ENCODE assay signal across 1 cellular context in the genomic region with DNA sequence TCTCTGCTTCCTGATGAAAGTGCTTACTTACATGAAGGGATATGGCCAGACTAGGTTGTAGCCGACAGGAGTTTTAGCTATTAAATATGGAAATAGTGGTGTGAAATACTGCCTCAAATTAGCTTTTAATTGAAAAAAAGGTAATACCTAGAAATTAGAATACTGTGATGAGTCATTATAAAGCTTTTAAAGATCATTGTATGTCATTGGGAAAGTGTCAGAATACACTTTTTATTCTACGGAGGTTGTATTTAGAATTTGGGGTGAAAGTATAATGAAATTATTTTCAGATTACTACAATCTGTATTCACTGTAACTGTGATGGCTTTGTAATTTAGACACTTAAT.
TF ChIP-seq lines count a peak whose summit lies in the region.

No MANE protein-coding gene starts in this region.

TF ChIP-seq in K562, 482 proteins besides CTCF, POLR2A, EP300 and RAD21 (continued from another document):
- no peak for TF ChIP-seq ZNF41 (CRISPR knock-in tag; conservative IDR thresholded peaks at IDR 0.05)
- TF ChIP-seq, protein P1, sequence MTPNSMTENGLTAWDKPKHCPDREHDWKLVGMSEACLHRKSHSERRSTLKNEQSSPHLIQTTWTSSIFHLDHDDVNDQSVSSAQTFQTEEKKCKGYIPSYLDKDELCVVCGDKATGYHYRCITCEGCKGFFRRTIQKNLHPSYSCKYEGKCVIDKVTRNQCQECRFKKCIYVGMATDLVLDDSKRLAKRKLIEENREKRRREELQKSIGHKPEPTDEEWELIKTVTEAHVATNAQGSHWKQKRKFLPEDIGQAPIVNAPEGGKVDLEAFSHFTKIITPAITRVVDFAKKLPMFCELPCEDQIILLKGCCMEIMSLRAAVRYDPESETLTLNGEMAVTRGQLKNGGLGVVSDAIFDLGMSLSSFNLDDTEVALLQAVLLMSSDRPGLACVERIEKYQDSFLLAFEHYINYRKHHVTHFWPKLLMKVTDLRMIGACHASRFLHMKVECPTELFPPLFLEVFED (CRISPR knock-in tag; conservative IDR thresholded peaks at IDR 0.05), result no peak
- TF ChIP-seq ZNF57 (CRISPR knock-in tag; IDR thresholded peaks at IDR 0.05), result no peak
- TF ChIP-seq PHF20 (IDR thresholded peaks at IDR 0.05; ENCODE audit: partially characterized antibody), result no peak
- no peak for TF ChIP-seq MCM7 (IDR thresholded peaks at IDR 0.05)
- no peak for TF ChIP-seq L3MBTL2 (IDR thresholded peaks at IDR 0.05)
- TF ChIP-seq, protein P2, sequence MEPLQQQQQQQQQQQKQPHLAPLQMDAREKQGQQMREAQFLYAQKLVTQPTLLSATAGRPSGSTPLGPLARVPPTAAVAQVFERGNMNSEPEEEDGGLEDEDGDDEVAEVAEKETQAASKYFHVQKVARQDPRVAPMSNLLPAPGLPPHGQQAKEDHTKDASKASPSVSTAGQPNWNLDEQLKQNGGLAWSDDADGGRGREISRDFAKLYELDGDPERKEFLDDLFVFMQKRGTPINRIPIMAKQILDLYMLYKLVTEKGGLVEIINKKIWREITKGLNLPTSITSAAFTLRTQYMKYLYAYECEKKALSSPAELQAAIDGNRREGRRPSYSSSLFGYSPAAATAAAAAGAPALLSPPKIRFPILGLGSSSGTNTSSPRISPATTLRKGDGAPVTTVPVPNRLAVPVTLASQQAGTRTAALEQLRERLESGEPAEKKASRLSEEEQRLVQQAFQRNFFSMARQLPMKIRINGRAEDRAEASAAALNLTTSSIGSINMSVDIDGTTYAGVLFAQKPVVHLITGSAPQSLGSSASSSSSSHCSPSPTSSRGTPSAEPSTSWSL (CRISPR knock-in tag; IDR thresholded peaks at IDR 0.05; ENCODE audit: borderline replicate concordance), result no peak
- no peak for TF ChIP-seq BRF1 (IDR thresholded peaks at IDR 0.05; ENCODE audit: borderline replicate concordance, extremely low read depth, insufficient read length)
- TF ChIP-seq, protein P3, sequence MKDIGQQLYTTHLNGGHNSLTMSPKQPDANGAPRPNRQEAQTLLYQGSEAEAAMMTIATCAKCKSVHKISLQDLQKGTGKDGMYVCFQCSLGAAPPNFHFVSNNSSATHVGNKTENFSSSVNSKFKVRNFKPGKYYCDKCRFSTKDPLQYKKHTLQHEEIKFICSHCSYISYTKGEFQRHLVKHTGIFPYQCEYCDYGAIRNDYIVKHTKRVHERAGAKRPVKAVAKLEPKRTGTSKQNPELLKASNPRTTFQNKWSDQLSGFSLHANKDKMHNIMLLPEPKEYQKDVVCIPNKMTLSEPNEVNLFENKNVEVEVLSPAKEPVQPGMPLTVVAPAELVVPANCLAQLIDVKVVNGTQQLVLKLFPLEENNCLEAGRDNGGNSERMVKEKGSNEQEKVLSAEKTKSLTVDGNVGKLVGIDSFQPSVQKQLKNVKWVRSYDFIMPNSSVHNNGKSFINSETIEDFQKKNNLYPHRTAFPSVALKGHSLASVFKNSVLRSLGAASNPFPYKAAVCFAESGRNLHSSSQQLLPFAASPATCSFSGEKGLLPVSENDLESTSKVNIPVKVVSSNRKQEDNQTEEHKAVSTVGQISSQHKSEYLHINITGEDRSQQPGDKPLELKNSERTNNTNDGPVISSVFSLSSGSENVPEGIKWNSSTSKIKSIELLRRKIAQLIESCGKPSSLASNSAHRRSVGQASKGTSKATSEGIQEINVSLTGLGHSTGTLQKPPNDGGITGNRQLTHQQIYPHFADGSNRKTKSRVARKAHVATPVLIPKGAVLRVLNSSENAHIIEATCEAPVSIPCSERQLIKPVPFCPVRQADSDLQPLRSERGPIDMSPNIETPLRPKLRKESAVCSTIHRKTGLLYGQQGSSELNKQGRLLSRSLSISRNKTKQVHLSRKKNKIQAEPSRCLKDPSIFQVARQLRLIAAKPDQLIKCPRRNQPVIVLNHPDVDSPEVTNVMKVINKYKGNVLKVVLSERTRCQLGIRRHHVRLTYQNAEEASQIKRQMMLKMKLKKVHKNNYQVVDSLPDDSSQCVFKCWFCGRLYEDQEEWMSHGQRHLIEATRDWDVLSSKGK (CRISPR knock-in tag; IDR thresholded peaks at IDR 0.05), result no peak
- TF ChIP-seq FOXK2 (conservative IDR thresholded peaks at IDR 0.05 in 1 of 2, IDR thresholded peaks at IDR 0.05 in 1 of 2; ENCODE audit: low read depth in 2 of 2), result no peak
- TF ChIP-seq, protein P4, sequence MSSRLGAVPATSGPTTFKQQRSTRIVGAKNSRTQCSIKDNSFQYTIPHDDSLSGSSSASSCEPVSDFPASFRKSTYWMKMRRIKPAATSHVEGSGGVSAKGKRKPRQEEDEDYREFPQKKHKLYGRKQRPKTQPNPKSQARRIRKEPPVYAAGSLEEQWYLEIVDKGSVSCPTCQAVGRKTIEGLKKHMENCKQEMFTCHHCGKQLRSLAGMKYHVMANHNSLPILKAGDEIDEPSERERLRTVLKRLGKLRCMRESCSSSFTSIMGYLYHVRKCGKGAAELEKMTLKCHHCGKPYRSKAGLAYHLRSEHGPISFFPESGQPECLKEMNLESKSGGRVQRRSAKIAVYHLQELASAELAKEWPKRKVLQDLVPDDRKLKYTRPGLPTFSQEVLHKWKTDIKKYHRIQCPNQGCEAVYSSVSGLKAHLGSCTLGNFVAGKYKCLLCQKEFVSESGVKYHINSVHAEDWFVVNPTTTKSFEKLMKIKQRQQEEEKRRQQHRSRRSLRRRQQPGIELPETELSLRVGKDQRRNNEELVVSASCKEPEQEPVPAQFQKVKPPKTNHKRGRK (tag; IDR thresholded peaks at IDR 0.05), result no peak
- TF ChIP-seq, protein P5, sequence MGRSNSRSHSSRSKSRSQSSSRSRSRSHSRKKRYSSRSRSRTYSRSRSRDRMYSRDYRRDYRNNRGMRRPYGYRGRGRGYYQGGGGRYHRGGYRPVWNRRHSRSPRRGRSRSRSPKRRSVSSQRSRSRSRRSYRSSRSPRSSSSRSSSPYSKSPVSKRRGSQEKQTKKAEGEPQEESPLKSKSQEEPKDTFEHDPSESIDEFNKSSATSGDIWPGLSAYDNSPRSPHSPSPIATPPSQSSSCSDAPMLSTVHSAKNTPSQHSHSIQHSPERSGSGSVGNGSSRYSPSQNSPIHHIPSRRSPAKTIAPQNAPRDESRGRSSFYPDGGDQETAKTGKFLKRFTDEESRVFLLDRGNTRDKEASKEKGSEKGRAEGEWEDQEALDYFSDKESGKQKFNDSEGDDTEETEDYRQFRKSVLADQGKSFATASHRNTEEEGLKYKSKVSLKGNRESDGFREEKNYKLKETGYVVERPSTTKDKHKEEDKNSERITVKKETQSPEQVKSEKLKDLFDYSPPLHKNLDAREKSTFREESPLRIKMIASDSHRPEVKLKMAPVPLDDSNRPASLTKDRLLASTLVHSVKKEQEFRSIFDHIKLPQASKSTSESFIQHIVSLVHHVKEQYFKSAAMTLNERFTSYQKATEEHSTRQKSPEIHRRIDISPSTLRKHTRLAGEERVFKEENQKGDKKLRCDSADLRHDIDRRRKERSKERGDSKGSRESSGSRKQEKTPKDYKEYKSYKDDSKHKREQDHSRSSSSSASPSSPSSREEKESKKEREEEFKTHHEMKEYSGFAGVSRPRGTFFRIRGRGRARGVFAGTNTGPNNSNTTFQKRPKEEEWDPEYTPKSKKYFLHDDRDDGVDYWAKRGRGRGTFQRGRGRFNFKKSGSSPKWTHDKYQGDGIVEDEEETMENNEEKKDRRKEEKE (IDR thresholded peaks at IDR 0.05; ENCODE audit: borderline replicate concordance in 1 of 2, control insufficient read depth in 1 of 2, low read depth in 2 of 2, low read length in 1 of 2), result no peak
- TF ChIP-seq NCOA4 (IDR thresholded peaks at IDR 0.05; ENCODE audit: partially characterized antibody), result no peak
- no peak for TF ChIP-seq NFIX (CRISPR knock-in tag; IDR thresholded peaks at IDR 0.05; ENCODE audit: low read depth)
- 0 out of 2 replicates have a peak, but pooled peaks have one; percentile 20 for TF ChIP-seq FOSL1 (tag; conservative IDR thresholded peaks at IDR 0.05)
- TF ChIP-seq ZNF408 (CRISPR knock-in tag; IDR thresholded peaks at IDR 0.05; ENCODE audit: low read depth), result no peak
- no peak for TF ChIP-seq ZNF780A (CRISPR knock-in tag; IDR thresholded peaks at IDR 0.05)
- TF ChIP-seq, protein P6, sequence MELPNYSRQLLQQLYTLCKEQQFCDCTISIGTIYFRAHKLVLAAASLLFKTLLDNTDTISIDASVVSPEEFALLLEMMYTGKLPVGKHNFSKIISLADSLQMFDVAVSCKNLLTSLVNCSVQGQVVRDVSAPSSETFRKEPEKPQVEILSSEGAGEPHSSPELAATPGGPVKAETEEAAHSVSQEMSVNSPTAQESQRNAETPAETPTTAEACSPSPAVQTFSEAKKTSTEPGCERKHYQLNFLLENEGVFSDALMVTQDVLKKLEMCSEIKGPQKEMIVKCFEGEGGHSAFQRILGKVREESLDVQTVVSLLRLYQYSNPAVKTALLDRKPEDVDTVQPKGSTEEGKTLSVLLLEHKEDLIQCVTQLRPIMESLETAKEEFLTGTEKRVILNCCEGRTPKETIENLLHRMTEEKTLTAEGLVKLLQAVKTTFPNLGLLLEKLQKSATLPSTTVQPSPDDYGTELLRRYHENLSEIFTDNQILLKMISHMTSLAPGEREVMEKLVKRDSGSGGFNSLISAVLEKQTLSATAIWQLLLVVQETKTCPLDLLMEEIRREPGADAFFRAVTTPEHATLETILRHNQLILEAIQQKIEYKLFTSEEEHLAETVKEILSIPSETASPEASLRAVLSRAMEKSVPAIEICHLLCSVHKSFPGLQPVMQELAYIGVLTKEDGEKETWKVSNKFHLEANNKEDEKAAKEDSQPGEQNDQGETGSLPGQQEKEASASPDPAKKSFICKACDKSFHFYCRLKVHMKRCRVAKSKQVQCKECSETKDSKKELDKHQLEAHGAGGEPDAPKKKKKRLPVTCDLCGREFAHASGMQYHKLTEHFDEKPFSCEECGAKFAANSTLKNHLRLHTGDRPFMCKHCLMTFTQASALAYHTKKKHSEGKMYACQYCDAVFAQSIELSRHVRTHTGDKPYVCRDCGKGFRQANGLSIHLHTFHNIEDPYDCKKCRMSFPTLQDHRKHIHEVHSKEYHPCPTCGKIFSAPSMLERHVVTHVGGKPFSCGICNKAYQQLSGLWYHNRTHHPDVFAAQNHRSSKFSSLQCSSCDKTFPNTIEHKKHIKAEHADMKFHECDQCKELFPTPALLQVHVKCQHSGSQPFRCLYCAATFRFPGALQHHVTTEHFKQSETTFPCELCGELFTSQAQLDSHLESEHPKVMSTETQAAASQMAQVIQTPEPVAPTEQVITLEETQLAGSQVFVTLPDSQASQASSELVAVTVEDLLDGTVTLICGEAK (IDR thresholded peaks at IDR 0.05), result no peak
- TF ChIP-seq, protein P6 (CRISPR knock-in tag; IDR thresholded peaks at IDR 0.05), result no peak
- TF ChIP-seq GATAD2B (IDR thresholded peaks at IDR 0.05; ENCODE audit: borderline replicate concordance), result 0 out of 2 replicates have a peak, but pooled peaks have one; percentile 4
- TF ChIP-seq CCAR2 (IDR thresholded peaks at IDR 0.05; ENCODE audit: low read depth, low read length), result no peak
- TF ChIP-seq HDAC3 (IDR thresholded peaks at IDR 0.05; ENCODE audit: borderline replicate concordance, partially characterized antibody), result peak; percentile 2
- TF ChIP-seq C11orf30 (IDR thresholded peaks at IDR 0.05; ENCODE audit: low read depth), result 0 out of 2 replicates have a peak, but pooled peaks have one; percentile 10
- TF ChIP-seq, protein P7, sequence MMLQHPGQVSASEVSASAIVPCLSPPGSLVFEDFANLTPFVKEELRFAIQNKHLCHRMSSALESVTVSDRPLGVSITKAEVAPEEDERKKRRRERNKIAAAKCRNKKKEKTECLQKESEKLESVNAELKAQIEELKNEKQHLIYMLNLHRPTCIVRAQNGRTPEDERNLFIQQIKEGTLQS (IDR thresholded peaks at IDR 0.05), result peak; percentile 52
- TF ChIP-seq, protein P7 (CRISPR knock-in tag; conservative IDR thresholded peaks at IDR 0.05), result no peak
- no peak for TF ChIP-seq TSC22D4 (tag; IDR thresholded peaks at IDR 0.05)
